Comparison of ENCODE assay signal across 8 cellular contexts in the genomic region with DNA sequence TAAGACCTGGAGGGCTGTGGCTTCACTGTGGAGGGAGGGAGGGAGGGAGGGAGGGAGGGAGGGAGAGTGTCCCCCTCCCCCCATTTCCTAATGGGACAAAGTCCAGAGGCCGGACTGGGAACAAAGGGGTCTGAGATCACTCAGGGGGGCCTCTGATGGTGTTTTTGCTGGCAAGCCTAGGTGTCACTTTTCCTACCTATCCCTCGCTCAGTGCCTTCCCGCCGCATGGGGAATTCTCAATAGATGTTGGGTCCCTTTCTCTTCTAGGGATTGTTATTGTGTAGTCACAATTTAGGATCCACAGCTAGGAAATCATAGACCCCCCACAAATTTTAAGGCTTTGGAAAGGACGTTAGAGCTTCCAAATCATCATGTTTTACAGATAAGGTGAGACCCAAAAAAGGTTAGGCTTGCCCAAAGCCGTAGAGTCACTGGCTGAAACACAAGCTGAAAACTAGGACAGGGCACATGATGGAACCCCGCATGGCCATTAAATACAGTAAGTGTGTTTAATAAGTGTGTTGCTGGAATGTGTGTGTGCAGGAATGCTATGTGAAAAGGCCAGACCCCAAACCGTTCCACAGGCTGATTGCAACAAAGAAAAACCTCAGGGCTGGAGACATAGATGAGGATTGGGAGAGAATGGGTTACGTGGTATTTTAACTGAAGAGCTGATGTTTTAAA. TPM values are rescaled to one million over a fixed set of nuclear protein-coding genes. Genes with fewer than 3 reads are reported as not detected.
DNase-seq lines count a peak whose midpoint lies in the region; ATAC-seq, FAIRE-seq and TF ChIP-seq lines count a peak whose summit lies in the region.

No MANE protein-coding gene starts in this region.

- peak overlapping the region; percentile 99 to 100 (median 99) for H3K27ac Mint-ChIP-seq in nephron

- ATAC-seq in A549, result peak; percentile 10 to 17; a peak in 4 of 6 replicates
- ATAC-seq in HG02885 (IDR thresholded peaks at IDR 0.05; ENCODE audit: poor library complexity, unreplicated experiment), result no peak
- no peak for ATAC-seq in GM18517 (IDR thresholded peaks at IDR 0.05; ENCODE audit: unreplicated experiment)

- POLR2A ChIA-PET in A549 (lab: Yijun Ruan, JAX), result interaction anchor here (0.6 to 8.1 kb wide), 13 partner anchors 10 to 82 kb away, joined by 3 to 75 read pairs (median 5); no protein-coding TSS in a partner anchor

- H3K4me1 Mint-ChIP-seq in nephron, result peaks cover 78% of the 10 kb centered on the region

- peak overlapping the region; percentile 33 to 65 (median 56) for H3K4me3 Mint-ChIP-seq in nephron

- CTCF ChIA-PET in A549 (lab: Yijun Ruan, JAX), result interaction anchor here (0.6 to 12.9 kb wide), 11 partner anchors 11 to 108 kb away, joined by 3 to 92 read pairs (median 5); no protein-coding TSS in a partner anchor

- H3K9me3 ChIP-seq in A549 (no peaks in the 10 kb centered on the region), colonic mucosa (no peaks in the 10 kb centered on the region)

- peak in 1 of 2 experiments; percentile 59; a peak in 2 of 5 replicates for TF ChIP-seq EP300 in A549 (IDR thresholded peaks at IDR 0.05)

- H3K27me3 ChIP-seq in colonic mucosa, result no peaks in the 10 kb centered on the region

- WGBS in A549 (ENCODE audit: missing lambda C conversion rate), result 28% methylated on average over 9 of the region's 9 CpGs

- H3K36me3 Mint-ChIP-seq in nephron (ENCODE audit: low read depth), result no peaks in the 10 kb centered on the region

- peak overlapping the region; percentile 3; the same call in 1 of the 3 replicates for H3K4me3 ChIP-seq in A549
- H3K4me3 ChIP-seq in NB4 (ENCODE audit: low read depth, low read length), result peak overlapping the region; percentile 1
- H3K4me3 ChIP-seq in colonic mucosa, result no peak overlapping the region

- H3K9me3 Mint-ChIP-seq in nephron, result no peaks in the 10 kb centered on the region

- intact Hi-C loops in colonic mucosa (cut with DNase I), result no loop called here

- peaks cover 83% of the 10 kb centered on the region for H3K4me1 ChIP-seq in A549
- H3K4me1 ChIP-seq in colonic mucosa, result peaks cover 39% of the 10 kb centered on the region

- FAIRE-seq in A549 (lab: Jason Lieb, UNC), result no peak

- peak overlapping the region; percentile 67 for H3K4me2 ChIP-seq in A549

- H3K27me3 Mint-ChIP-seq in nephron (ENCODE audit: low read depth), result no peaks in the 10 kb centered on the region

- H3K9ac ChIP-seq in colonic mucosa (ENCODE audit: low read depth in 2 of 2, low read length in 2 of 2), result peak overlapping the region; percentile 42 to 84

- H3K36me3 ChIP-seq in colonic mucosa, result no peaks in the 10 kb centered on the region

- H3K27ac ChIP-seq in A549 (peak overlapping the region; percentile 97 to 99), colonic mucosa (peak overlapping the region; percentile 86)

- TF ChIP-seq POLR2A in A549 (IDR thresholded peaks at IDR 0.05; ENCODE audit: low read length), result no peak
- no peak for TF ChIP-seq POLR2A in NB4 (IDR thresholded peaks at IDR 0.05; ENCODE audit: extremely low read depth, insufficient read length)

- no peak; a peak in 1 of 5 replicates for TF ChIP-seq RAD21 in A549 (conservative IDR thresholded peaks at IDR 0.05 in 1 of 2, IDR thresholded peaks at IDR 0.05 in 1 of 2)

- TF ChIP-seq CTCF in A549 (IDR thresholded peaks at IDR 0.05), result no peak
- no peak for TF ChIP-seq CTCF in NB4 (IDR thresholded peaks at IDR 0.05; ENCODE audit: low read depth, low read length)
- no peak for TF ChIP-seq CTCF in colonic mucosa (IDR thresholded peaks at IDR 0.05)
- TF ChIP-seq CTCF in nephron (IDR thresholded peaks at IDR 0.05; ENCODE audit: unreplicated experiment in 3 of 3), result no peak

- DNase-seq in A549 (ENCODE audit: low read depth in 1 of 2, low spot score in 1 of 2), result no peak
- DNase-seq in NB4 (ENCODE audit: low read depth), result peak; percentile 61
- no peak for DNase-seq in colonic mucosa
- DNase-seq in SK-N-DZ (ENCODE audit: low spot score), result no peak
- DNase-seq in NCI-H128 (lab: John Stamatoyannopoulos, UW; ENCODE audit: unreplicated experiment), result no peak

TF ChIP-seq in A549, 52 proteins besides CTCF, POLR2A, EP300 and RAD21 (continues in another document):
- TF ChIP-seq CBX2 (IDR thresholded peaks at IDR 0.05; ENCODE audit: borderline replicate concordance, low read depth) (no peak), HOXB5 (CRISPR knock-in tag; IDR thresholded peaks at IDR 0.05) (0 out of 2 replicates have a peak, but pooled peaks have one; percentile 43), FOSB (CRISPR knock-in tag; IDR thresholded peaks at IDR 0.05) (peak; percentile 60; the same call in 1 of the 2 replicates), RNF2 (IDR thresholded peaks at IDR 0.05; ENCODE audit: borderline replicate concordance, low read depth) (no peak), HES2 (IDR thresholded peaks at IDR 0.05) (no peak), ZSCAN20 (CRISPR knock-in tag; IDR thresholded peaks at IDR 0.05) (no peak; the same call in 1 of the 2 replicates), E2F6 (IDR thresholded peaks at IDR 0.05; ENCODE audit: borderline replicate concordance, low read depth) (peak; percentile 19; the same call in 1 of the 2 replicates), NPAS2 (CRISPR knock-in tag; IDR thresholded peaks at IDR 0.05; ENCODE audit: borderline replicate concordance) (peak; percentile 17; the same call in 1 of the 2 replicates), KDM1A (IDR thresholded peaks at IDR 0.05; ENCODE audit: low read depth) (no peak), BHLHE40 (IDR thresholded peaks at IDR 0.05; ENCODE audit: low read depth, low read length) (no peak), KDM5A (IDR thresholded peaks at IDR 0.05) (no peak), JUN (IDR thresholded peaks at IDR 0.05) (peak in 1 of 2 experiments; percentile 10; a peak in 2 of 5 replicates), EHMT2 (IDR thresholded peaks at IDR 0.05; ENCODE audit: low read depth) (no peak), BCL3 (IDR thresholded peaks at IDR 0.05) (0 out of 3 replicates have a peak, but pooled peaks have one; percentile 45), HOXA7 (CRISPR knock-in tag; IDR thresholded peaks at IDR 0.05) (peak; percentile 85; the same call in 1 of the 2 replicates), HOXB13 (CRISPR knock-in tag; IDR thresholded peaks at IDR 0.05; ENCODE audit: low read depth) (peak; percentile 64; the same call in 1 of the 2 replicates), FOXS1 (CRISPR knock-in tag; IDR thresholded peaks at IDR 0.05) (no peak), GATA3 (IDR thresholded peaks at IDR 0.05; ENCODE audit: borderline replicate concordance) (no peak), ZNF302 (CRISPR knock-in tag; IDR thresholded peaks at IDR 0.05) (0 out of 2 replicates have a peak, but pooled peaks have one; percentile 43), CHD4 (IDR thresholded peaks at IDR 0.05; ENCODE audit: borderline replicate concordance) (no peak), HEYL (CRISPR knock-in tag; IDR thresholded peaks at IDR 0.05) (0 out of 2 replicates have a peak, but pooled peaks have one; percentile 29)

RNA-seq across cellular contexts. Expression of gene FTH1, which starts 4.8 kb away (rescaled TPM):
- polyA plus RNA-seq in A549 (2011; rRNA removed), result 2,791 and 4,959 TPM in 2 replicates
- 6,916 and 9,060 TPM in 2 replicates for polyA plus RNA-seq in A549 (2012; cell fraction: cytosol; rRNA removed)
- 2,875 and 3,583 TPM in 2 replicates for polyA plus RNA-seq in A549 (2012; cell fraction: nucleus; rRNA removed)
- 12,354 to 13,747 TPM (median 12,799 TPM) in 3 replicates for polyA plus RNA-seq in A549 (2017; fragmentation: RNase III; extraction: RNeasy Plus Mini Kit Qiagen cat#74134 plus additional on column Dnase treatment)
- 2,337 and 2,680 TPM in 2 replicates for polyA minus RNA-seq in A549 (2011; rRNA and poly(A)+ RNA removed)
- total RNA-seq in colonic mucosa, result 1,000 to 10,000 TPM; 5,286 to 5,395 TPM
- polyA plus RNA-seq in SK-N-DZ (2014; cell fraction: cytosol; rRNA removed), result 136 and 163 TPM in 2 replicates
- polyA plus RNA-seq in SK-N-DZ (2014; cell fraction: nucleus; rRNA removed), result 112 and 279 TPM in 2 replicates

RNA-seq across cellular contexts. Expression of gene BEST1, which starts 22.1 kb away (rescaled TPM):
- 1.2 and 1.5 TPM in 2 replicates for polyA plus RNA-seq in A549 (2011; rRNA removed)
- 0.23 and 0.29 TPM in 2 replicates for polyA plus RNA-seq in A549 (2012; cell fraction: cytosol; rRNA removed)
- polyA plus RNA-seq in A549 (2012; cell fraction: nucleus; rRNA removed), result 0.22 and 0.32 TPM in 2 replicates
- polyA plus RNA-seq in A549 (2017; fragmentation: RNase III; extraction: RNeasy Plus Mini Kit Qiagen cat#74134 plus additional on column Dnase treatment), result 0.98 to 2.1 TPM (median 1.9 TPM) in 3 replicates
- 2.0 and 2.2 TPM in 2 replicates for polyA minus RNA-seq in A549 (2011; rRNA and poly(A)+ RNA removed)
- total RNA-seq in colonic mucosa, result under 1 TPM; 0.58 to 0.77 TPM
- polyA plus RNA-seq in SK-N-DZ (2014; cell fraction: cytosol; rRNA removed), result 0.90 and 1.5 TPM in 2 replicates
- 5.9 and 6.9 TPM in 2 replicates for polyA plus RNA-seq in SK-N-DZ (2014; cell fraction: nucleus; rRNA removed)

RNA-seq across cellular contexts. Expression of gene RAB3IL1, which starts 54.9 kb away (rescaled TPM):
- polyA plus RNA-seq in A549 (2011; rRNA removed) (3.8 and 5.8 TPM in 2 replicates), A549 (2017; fragmentation: RNase III; extraction: RNeasy Plus Mini Kit Qiagen cat#74134 plus additional on column Dnase treatment) (5.0 to 6.6 TPM (median 6.2 TPM) in 3 replicates)
- 8.7 and 11.4 TPM in 2 replicates for polyA plus RNA-seq in A549 (2012; cell fraction: cytosol; rRNA removed)
- 10.1 and 10.9 TPM in 2 replicates for polyA plus RNA-seq in A549 (2012; cell fraction: nucleus; rRNA removed)
- 2.6 and 4.4 TPM in 2 replicates for polyA minus RNA-seq in A549 (2011; rRNA and poly(A)+ RNA removed)
- total RNA-seq in colonic mucosa, result 1 to 10 TPM; 3.7 to 5.9 TPM
- polyA plus RNA-seq in SK-N-DZ (2014; cell fraction: cytosol; rRNA removed), result 0.42 and 1.0 TPM in 2 replicates
- 2.1 and 2.9 TPM in 2 replicates for polyA plus RNA-seq in SK-N-DZ (2014; cell fraction: nucleus; rRNA removed)

Comparison
In these comparisons a context has a peak if more than half of its experiments do, and no peak if none do; other contexts are left out.
1. ATAC-seq: peak in A549 (2 of 2); none in HG02885 (single experiment) and GM18517 (single experiment).